ENCODE assay signal across 1 cellular context in genomic region chr6:26575494-26575939, GRCh38.
A peak's percentile ranks its signal among the peaks of the same experiment; 100 is the strongest.
TF ChIP-seq lines count a peak whose summit lies in the region.

No MANE protein-coding gene starts in this region.

TF ChIP-seq in K562, 482 proteins besides CTCF, POLR2A, EP300 and RAD21 (continued from another document and continues in another):
- no peak for TF ChIP-seq PRDM10 (IDR thresholded peaks at IDR 0.05; ENCODE audit: partially characterized antibody)
- no peak for TF ChIP-seq CBX2 (IDR thresholded peaks at IDR 0.05; ENCODE audit: insufficient read depth, low read length, poor library complexity, severe bottlenecking)
- TF ChIP-seq TEAD2 (tag; IDR thresholded peaks at IDR 0.05) = no peak
- TF ChIP-seq GATA2 (CRISPR knock-in tag; IDR thresholded peaks at IDR 0.05) = no peak
- no peak for TF ChIP-seq SNAPC5 (CRISPR knock-in tag; IDR thresholded peaks at IDR 0.05)
- no peak for TF ChIP-seq ZNF3 (CRISPR knock-in tag; IDR thresholded peaks at IDR 0.05)
- TF ChIP-seq CREB3 (tag; conservative IDR thresholded peaks at IDR 0.05; ENCODE audit: low read depth) = no peak
- peak; percentile 65 for TF ChIP-seq NFIC (IDR thresholded peaks at IDR 0.05)
- TF ChIP-seq AFF4 (CRISPR knock-in tag; IDR thresholded peaks at IDR 0.05) = no peak
- TF ChIP-seq ZNF696 (CRISPR knock-in tag; conservative IDR thresholded peaks at IDR 0.05) = no peak
- TF ChIP-seq SMARCC2 (IDR thresholded peaks at IDR 0.05; ENCODE audit: low read depth) = no peak
- no peak for TF ChIP-seq MYNN (IDR thresholded peaks at IDR 0.05)
- TF ChIP-seq MYNN (CRISPR knock-in tag; IDR thresholded peaks at IDR 0.05) = no peak
- TF ChIP-seq BCL6 (CRISPR knock-in tag; IDR thresholded peaks at IDR 0.05) = no peak
- peak; percentile 67 for TF ChIP-seq SPI1 (IDR thresholded peaks at IDR 0.05; ENCODE audit: borderline replicate concordance, low read depth, low read length)
- no peak for TF ChIP-seq PRMT5 (CRISPR knock-in tag; IDR thresholded peaks at IDR 0.05)
- no peak for TF ChIP-seq MTA2 (IDR thresholded peaks at IDR 0.05; ENCODE audit: low read depth)
- TF ChIP-seq ZNF436 (CRISPR knock-in tag; IDR thresholded peaks at IDR 0.05) = no peak
- TF ChIP-seq CBX3 (IDR thresholded peaks at IDR 0.05; ENCODE audit: borderline replicate concordance in 1 of 2, low read length in 2 of 2) = peak in 1 of 2 experiments; percentile 65; a peak in 1 of 3 replicates
- no peak for TF ChIP-seq ZKSCAN1 (IDR thresholded peaks at IDR 0.05; ENCODE audit: low read depth, low read length)
- no peak for TF ChIP-seq U2AF1 (optimal IDR thresholded peaks at IDR 0.05; ENCODE audit: low read depth, low read length)
- no peak for TF ChIP-seq SLC30A9 (CRISPR knock-in tag; IDR thresholded peaks at IDR 0.05)
- TF ChIP-seq GTF2B (IDR thresholded peaks at IDR 0.05; ENCODE audit: extremely low read depth, insufficient read length) = no peak
- TF ChIP-seq ARID3A (IDR thresholded peaks at IDR 0.05; ENCODE audit: borderline replicate concordance, low read depth, low read length) = peak; percentile 96
- peak; percentile 48 for TF ChIP-seq ETV1 (tag; conservative IDR thresholded peaks at IDR 0.05; ENCODE audit: low read depth)
- no peak for TF ChIP-seq ZNF133 (CRISPR knock-in tag; IDR thresholded peaks at IDR 0.05)
- no peak; a peak in 1 of 4 replicates for TF ChIP-seq NRF1 (conservative IDR thresholded peaks at IDR 0.05 in 1 of 2, IDR thresholded peaks at IDR 0.05 in 1 of 2)
- TF ChIP-seq CTCFL (IDR thresholded peaks at IDR 0.05; ENCODE audit: borderline replicate concordance, insufficient read depth, low read depth, low read length, poor library complexity, severe bottlenecking) = no peak
- TF ChIP-seq PHTF2 (CRISPR knock-in tag; IDR thresholded peaks at IDR 0.05) = no peak
- TF ChIP-seq ELF4 (CRISPR knock-in tag; IDR thresholded peaks at IDR 0.05) = no peak
- TF ChIP-seq KAT2B (IDR thresholded peaks at IDR 0.05; ENCODE audit: low read depth, low read length) = no peak
- TF ChIP-seq IRF9 (tag; IDR thresholded peaks at IDR 0.05) = no peak
- TF ChIP-seq SIN3A (IDR thresholded peaks at IDR 0.05; ENCODE audit: borderline replicate concordance in 2 of 2, control insufficient read depth in 1 of 2, low read depth in 2 of 2, low read length in 2 of 2) = no peak
- no peak for TF ChIP-seq ZNF318 (IDR thresholded peaks at IDR 0.05; ENCODE audit: borderline replicate concordance in 1 of 2, low read depth in 1 of 2)
- TF ChIP-seq ELF1 (tag; IDR thresholded peaks at IDR 0.05) = peak; percentile 70
- no peak for TF ChIP-seq PHF20 (IDR thresholded peaks at IDR 0.05; ENCODE audit: partially characterized antibody)
- no peak for TF ChIP-seq ZNF780A (CRISPR knock-in tag; IDR thresholded peaks at IDR 0.05)
- TF ChIP-seq XRCC5 (IDR thresholded peaks at IDR 0.05; ENCODE audit: low read depth, low read length) = 0 out of 2 replicates have a peak, but pooled peaks have one; percentile 32
- peak in 1 of 2 experiments; percentile 66 for TF ChIP-seq NCOA2 (IDR thresholded peaks at IDR 0.05; ENCODE audit: partially characterized antibody in 2 of 2)
